In the genomic region with DNA sequence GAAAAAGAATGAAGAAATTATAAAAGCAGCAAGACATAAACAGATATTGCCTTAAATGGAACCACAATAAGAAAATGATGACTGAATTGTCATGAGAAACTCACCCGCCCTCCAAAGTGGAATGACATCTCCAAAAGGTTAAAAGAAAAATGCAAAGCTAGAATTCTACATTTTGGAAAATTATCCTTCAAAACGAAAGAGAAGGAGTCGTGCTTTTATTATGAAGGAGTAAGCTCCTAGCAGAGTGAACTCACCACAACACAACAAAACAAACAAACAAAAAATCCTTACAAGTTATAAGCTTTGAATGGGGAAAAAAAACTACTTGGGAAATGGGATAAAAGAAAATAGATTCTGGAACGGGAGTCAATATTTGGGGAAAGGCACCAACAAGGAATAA, we compare ENCODE assay signal across 38 cellular contexts. TPM values are rescaled to one million over a fixed set of nuclear protein-coding genes. Genes with fewer than 3 reads are reported as not detected.
"Had no signal": no experiment of that assay in that cellular context is flagged by ENCODE, and none has a peak within 500 bp of the region (broad histone marks: within the 10 kb centered on the region; RNA-seq: fewer than 3 reads in every experiment).

No MANE protein-coding gene starts in this region.

- H3K4me3 Mint-ChIP-seq: activated CD4-positive, alpha-beta memory T cell treated with anti-CD3 and anti-CD28 coated beads for 36 hours; activated CD4-positive, alpha-beta T cell treated with anti-CD3 and anti-CD28 coated beads, Interleukin-2, amount 10 ng/mL, durations not matched to agents 24 days and 14 days; activated CD8-positive, alpha-beta T cell treated with anti-CD3 and anti-CD28 coated beads for 36 hours; activated naive CD4-positive, alpha-beta T cell treated with anti-CD3 and anti-CD28 coated beads for 36 hours; activated naive CD8-positive, alpha-beta T cell treated with anti-CD3 and anti-CD28 coated beads for 36 hours; activated T-cell treated with anti-CD3 and anti-CD28 coated beads, Interleukin-2, amount 50 U/mL, for 4 hours; activated T-cell treated with anti-CD3 and anti-CD28 coated beads, Interleukin-2, amount 50 U/mL, for 72 hours; activated T-helper 1 cell treated with anti-CD3 and anti-CD28 coated beads, Interleukin-12 subunit alpha, Interleukin-12 subunit beta, Interleukin-2, Interleukin-4 antibody, amounts not matched to agents 30 ng/mL and 10 ng/mL and 1 ng/mL, durations not matched to agents 14 hours and 24 hours and 36 hours; activated T-helper 17 cell treated with anti-CD3 and anti-CD28 coated beads, Interleukin-2, amount 50 U/mL, for 72 hours; T-helper 1 cell treated with Interleukin-12 subunit alpha and Interleukin-12 subunit beta and Interleukin-4 antibody, amounts not matched to agents 30 μg/mL and 1 μg/mL, for 36 hours; T-helper 2 cell treated with Interferon-gamma antibody and Interleukin-4, amounts not matched to agents 5 μg/mL and 100 μg/mL, for 36 hours had no signal

- H3K36me3 Mint-ChIP-seq: activated CD4-positive, alpha-beta memory T cell treated with anti-CD3 and anti-CD28 coated beads for 36 hours; activated naive CD8-positive, alpha-beta T cell treated with anti-CD3 and anti-CD28 coated beads for 36 hours had no signal

- FAIRE-seq: astrocyte, TTC549 had no signal

- H3K36me3 ChIP-seq: adrenal gland, brain microvascular endothelial cell, breast epithelium had no signal

- H3K4me1 Mint-ChIP-seq: activated naive CD8-positive, alpha-beta T cell treated with anti-CD3 and anti-CD28 coated beads for 36 hours; activated T-helper 17 cell treated with anti-CD3 and anti-CD28 coated beads, Interleukin-2, amount 50 U/mL, for 72 hours had no signal

- DNase-seq: activated CD4-positive, alpha-beta memory T cell treated with anti-CD3 and anti-CD28 coated beads for 36 hours; activated CD4-positive, alpha-beta T cell treated with anti-CD3 and anti-CD28 coated beads for 4 hours; activated CD4-positive, alpha-beta T cell treated with anti-CD3 and anti-CD28 coated beads, Interleukin-2, amount 10 ng/mL, durations not matched to agents 24 days and 14 days; activated CD4-positive, alpha-beta T cell treated with anti-CD3 and anti-CD28 coated beads, Interleukin-2, amount 50 U/mL, for 1 hour; activated CD4-positive, alpha-beta T cell treated with anti-CD3 and anti-CD28 coated beads, Interleukin-2, amount 50 U/mL, for 4 hours; activated CD4-positive, CD25-positive, alpha-beta regulatory T cell; activated CD8-positive, alpha-beta memory T cell treated with anti-CD3 and anti-CD28 coated beads, Interleukin-2, amount 50 U/mL, for 4 hours; activated CD8-positive, alpha-beta T cell treated with anti-CD3 and anti-CD28 coated beads for 36 hours; activated effector memory CD4-positive, alpha-beta T cell treated with anti-CD3 and anti-CD28 coated beads, Interleukin-2, amount 50 U/mL, for 16 hours; activated gamma-delta T cell treated with Interleukin-2 at 50 U/mL for 16 hours; activated naive CD4-positive, alpha-beta T cell; activated naive CD4-positive, alpha-beta T cell treated with anti-CD3 and anti-CD28 coated beads for 36 hours; activated naive CD4-positive, alpha-beta T cell treated with anti-CD3 and anti-CD28 coated beads, Interleukin-2, amount 50 U/mL, for 16 hours; activated naive CD8-positive, alpha-beta T cell treated with anti-CD3 and anti-CD28 coated beads for 36 hours; activated T-cell treated with anti-CD3 and anti-CD28 coated beads for 4 hours; activated T-cell treated with anti-CD3 and anti-CD28 coated beads, Interleukin-2, amount 50 U/mL, for 1 hour; activated T-cell treated with anti-CD3 and anti-CD28 coated beads, Interleukin-2, amount 50 U/mL, for 4 hours; activated T-cell treated with anti-CD3 and anti-CD28 coated beads, Interleukin-2, amount 50 U/mL, for 72 hours; adrenal gland; amniotic stem cell; aorta; body of pancreas; brain microvascular endothelial cell; central memory CD4-positive, alpha-beta T cell; T-helper 1 cell; T-helper 2 cell; T-helper 9 cell had no signal

- H3K4me1 ChIP-seq: adrenal gland, body of pancreas, breast epithelium had no signal

- H3K4me3 ChIP-seq: adrenal gland, body of pancreas, breast epithelium had no signal

- H3K27me3 ChIP-seq: brain microvascular endothelial cell, breast epithelium had no signal

- ATAC-seq: activated CD4-positive, CD25-positive, alpha-beta regulatory T cell treated with anti-CD3 and anti-CD28 coated beads, Interleukin-2, amount 50 U/mL, for 24 hours; activated CD8-positive, alpha-beta T cell treated with anti-CD3 and anti-CD28 coated beads for 36 hours; activated naive CD4-positive, alpha-beta T cell treated with anti-CD3 and anti-CD28 coated beads, Interleukin-2, amount 50 U/mL, for 72 hours; activated T-cell treated with anti-CD3 and anti-CD28 coated beads, Interleukin-2, amount 50 U/mL, for 4 hours; activated T-cell treated with anti-CD3 and anti-CD28 coated beads, Interleukin-2, amount 50 U/mL, for 72 hours; activated T-helper 17 cell treated with anti-CD3 and anti-CD28 coated beads, Interleukin-2, amount 50 U/mL, for 72 hours; body of pancreas had no signal

- H3K27ac ChIP-seq: adrenal gland, body of pancreas, brain microvascular endothelial cell, breast epithelium, VCaP had no signal

- H3K27ac Mint-ChIP-seq: activated CD4-positive, alpha-beta memory T cell treated with anti-CD3 and anti-CD28 coated beads for 36 hours; activated CD4-positive, alpha-beta T cell treated with anti-CD3 and anti-CD28 coated beads, Interleukin-2, amount 10 ng/mL, durations not matched to agents 24 days and 14 days; activated CD8-positive, alpha-beta T cell treated with anti-CD3 and anti-CD28 coated beads for 36 hours; activated naive CD4-positive, alpha-beta T cell treated with anti-CD3 and anti-CD28 coated beads for 36 hours; activated naive CD4-positive, alpha-beta T cell treated with anti-CD3 and anti-CD28 coated beads, Interleukin-2, amount 50 U/mL, for 72 hours; activated naive CD8-positive, alpha-beta T cell treated with anti-CD3 and anti-CD28 coated beads for 36 hours; activated T-cell treated with anti-CD3 and anti-CD28 coated beads, Interleukin-2, amount 50 U/mL, for 72 hours; activated T-helper 1 cell treated with anti-CD3 and anti-CD28 coated beads, Interleukin-12 subunit alpha, Interleukin-12 subunit beta, Interleukin-2, Interleukin-4 antibody, amounts not matched to agents 30 ng/mL and 10 ng/mL and 1 ng/mL, durations not matched to agents 14 hours and 24 hours and 36 hours; activated T-helper 17 cell treated with anti-CD3 and anti-CD28 coated beads, Interleukin-2, amount 50 U/mL, for 72 hours; T-helper 1 cell treated with Interleukin-12 subunit alpha and Interleukin-12 subunit beta and Interleukin-4 antibody, amounts not matched to agents 30 μg/mL and 1 μg/mL, for 36 hours; T-helper 2 cell treated with Interferon-gamma antibody and Interleukin-4, amounts not matched to agents 5 μg/mL and 100 μg/mL, for 36 hours had no signal

- H3K9me3 Mint-ChIP-seq: activated CD4-positive, alpha-beta T cell treated with anti-CD3 and anti-CD28 coated beads, Interleukin-2, amount 10 ng/mL, durations not matched to agents 24 days and 14 days; activated T-cell treated with anti-CD3 and anti-CD28 coated beads, Interleukin-2, amount 50 U/mL, for 4 hours; activated T-cell treated with anti-CD3 and anti-CD28 coated beads, Interleukin-2, amount 50 U/mL, for 72 hours had no signal

- H3K9me3 ChIP-seq: adrenal gland, breast epithelium had no signal

RNA-seq across cellular contexts. Expression of a gene that starts 6.7 kb away (rescaled TPM):
- total RNA-seq: activated CD4-positive, alpha-beta memory T cell treated with anti-CD3 and anti-CD28 coated beads for 36 hours; activated CD4-positive, alpha-beta T cell treated with anti-CD3 and anti-CD28 coated beads, Interleukin-2, amount 10 ng/mL, durations not matched to agents 24 days and 14 days; activated CD8-positive, alpha-beta T cell treated with anti-CD3 and anti-CD28 coated beads for 36 hours; activated naive CD4-positive, alpha-beta T cell treated with anti-CD3 and anti-CD28 coated beads for 36 hours; activated T-cell treated with anti-CD3 and anti-CD28 coated beads, Interleukin-2, amount 50 U/mL, for 4 hours; activated T-helper 1 cell treated with anti-CD3 and anti-CD28 coated beads, Interleukin-12 subunit alpha, Interleukin-12 subunit beta, Interleukin-2, Interleukin-4 antibody, amounts not matched to agents 30 ng/mL and 10 ng/mL and 1 ng/mL, durations not matched to agents 14 hours and 24 hours and 36 hours; activated T-helper 17 cell treated with anti-CD3 and anti-CD28 coated beads, Interleukin-2, amount 50 U/mL, for 72 hours; astrocyte; body of pancreas had no signal

RNA-seq across cellular contexts. Expression of a gene that starts 9.7 kb away (rescaled TPM):
- total RNA-seq: activated CD4-positive, alpha-beta memory T cell treated with anti-CD3 and anti-CD28 coated beads for 36 hours; activated CD4-positive, alpha-beta T cell treated with anti-CD3 and anti-CD28 coated beads, Interleukin-2, amount 10 ng/mL, durations not matched to agents 24 days and 14 days; activated CD8-positive, alpha-beta memory T cell treated with anti-CD3 and anti-CD28 coated beads for 36 hours; activated CD8-positive, alpha-beta T cell treated with anti-CD3 and anti-CD28 coated beads for 36 hours; activated naive CD4-positive, alpha-beta T cell treated with anti-CD3 and anti-CD28 coated beads, Interleukin-2, amount 50 U/mL, for 72 hours; activated naive CD8-positive, alpha-beta T cell treated with anti-CD3 and anti-CD28 coated beads for 36 hours; activated T-cell treated with anti-CD3 and anti-CD28 coated beads, Interleukin-2, amount 50 U/mL, for 72 hours; activated T-helper 1 cell treated with anti-CD3 and anti-CD28 coated beads, Interleukin-12 subunit alpha, Interleukin-12 subunit beta, Interleukin-2, Interleukin-4 antibody, amounts not matched to agents 30 ng/mL and 10 ng/mL and 1 ng/mL, durations not matched to agents 14 hours and 24 hours and 36 hours; activated T-helper 17 cell treated with anti-CD3 and anti-CD28 coated beads, Interleukin-2, amount 50 U/mL, for 72 hours; astrocyte had no signal
- polyA plus RNA-seq: adrenal gland, aorta had no signal
